Comparison of ENCODE assay signal across 8 cellular contexts in genomic region chr4:1026115-1026514, GRCh38. TPM values are rescaled to one million over a fixed set of nuclear protein-coding genes. Genes with fewer than 3 reads are reported as not detected.
DNase-seq lines count a peak whose midpoint lies in the region; ATAC-seq, FAIRE-seq and TF ChIP-seq lines count a peak whose summit lies in the region.

No MANE protein-coding gene starts in this region.

- DNase-seq in GM18507 (ENCODE audit: extremely low spot score, insufficient read length, low read depth) (peak; percentile 70), HCT116 (ENCODE audit: low read depth, low spot score) (no peak), erythroblast (lab: John Stamatoyannopoulos, UW) (peak; percentile 17 to 25), D721Med (ENCODE audit: insufficient read length, low spot score) (no peak), amygdala (lab: John Stamatoyannopoulos, UW) (no peak), spleen (no peak)
- DNase-seq in stimulated activated naive CD8-positive, alpha-beta T cell treated with anti-CD3 and anti-CD28 coated beads, Interleukin-15, amount 100 ng/mL, for 72 hours, result no peak

- no peak overlapping the region for H3K9ac ChIP-seq in HCT116 (ENCODE audit: low read length)

- no peaks in the 10 kb centered on the region for H3K9me2 ChIP-seq in HCT116 (ENCODE audit: insufficient read depth)

- POLR2A ChIA-PET in HCT116 (lab: Charles Lee), result no interaction called here

- RAD21 ChIA-PET in HCT116 (lab: Charles Lee; ENCODE audit: low non-redundant PET in 1 of 2, low total read pairs in 2 of 2, uncharacterized antibody in 2 of 2, unreplicated experiment in 2 of 2), result no interaction called here

- no peaks in the 10 kb centered on the region for H3K27me3 Mint-ChIP-seq in stimulated activated naive CD8-positive, alpha-beta T cell treated with anti-CD3 and anti-CD28 coated beads, Interleukin-15, amount 100 ng/mL, for 72 hours

- H3K4me3 ChIP-seq in HCT116 (replicated peaks in 1 of 2; ENCODE audit: low read depth in 1 of 2, low read length in 2 of 2) (no peak overlapping the region), spleen (no peak overlapping the region)

- no peaks in the 10 kb centered on the region for H3K27me3 ChIP-seq in HCT116 (ENCODE audit: insufficient read depth, low read length)
- peaks cover 0 to 29% (median 23%) of the 10 kb centered on the region in 7 donors for H3K27me3 ChIP-seq in spleen (replicated peaks in 1 of 7)

- intact Hi-C loops in HCT116 (cut with micrococcal nuclease) (no loop called here), spleen (cut with DNase I; ENCODE audit: low total_unique reads) (no loop called here)

- peaks cover 8% of the 10 kb centered on the region for H3K4me1 Mint-ChIP-seq in stimulated activated naive CD8-positive, alpha-beta T cell treated with anti-CD3 and anti-CD28 coated beads, Interleukin-15, amount 100 ng/mL, for 72 hours

- WGBS in spleen, 5 donors, result 39 to 53% (median 45%) methylated on average over 17 of the region's 17 CpGs

- H2AFZ ChIP-seq in HCT116 (ENCODE audit: low read depth, low read length, poor library complexity, severe bottlenecking), result no peak overlapping the region

- no peaks in the 10 kb centered on the region; the same call in 1 of the 2 replicates for H3K79me2 ChIP-seq in HCT116 (ENCODE audit: insufficient read depth, low read length)

- TF ChIP-seq POLR2A in HCT116 (IDR thresholded peaks at IDR 0.05; ENCODE audit: borderline replicate concordance, extremely low read depth, insufficient read depth, insufficient read length) (no peak), Raji (IDR thresholded peaks at IDR 0.05; ENCODE audit: insufficient read depth, low read depth, low read length) (peak; percentile 42; the same call in 1 of the 2 replicates), erythroblast (IDR thresholded peaks at IDR 0.05; ENCODE audit: low read length) (no peak), spleen (IDR thresholded peaks at IDR 0.05) (no peak)

- no peaks in the 10 kb centered on the region for H4K20me1 ChIP-seq in HCT116 (ENCODE audit: insufficient read depth)

- H3K9me3 Mint-ChIP-seq in stimulated activated naive CD8-positive, alpha-beta T cell treated with anti-CD3 and anti-CD28 coated beads, Interleukin-15, amount 100 ng/mL, for 72 hours, result no peaks in the 10 kb centered on the region

- H3K9me3 ChIP-seq in HCT116 (ENCODE audit: control insufficient read depth in 1 of 2, insufficient read depth in 1 of 2, low read depth in 1 of 2, low read length in 2 of 2) (no peaks in the 10 kb centered on the region), spleen (no peaks in the 10 kb centered on the region)

- ATAC-seq in HCT116, result peak; percentile 69
- ATAC-seq in stimulated activated naive CD8-positive, alpha-beta T cell treated with anti-CD3 and anti-CD28 coated beads, Interleukin-15, amount 100 ng/mL, for 72 hours, result peak; percentile 31

- peak; percentile 86 for FAIRE-seq in GM18507 (lab: Jason Lieb, UNC)
- FAIRE-seq in D721Med (lab: Jason Lieb, UNC), result no peak

- CTCF ChIA-PET in HCT116 (lab: Charles Lee), result no interaction called here

- no peak overlapping the region for H3K4me3 Mint-ChIP-seq in stimulated activated naive CD8-positive, alpha-beta T cell treated with anti-CD3 and anti-CD28 coated beads, Interleukin-15, amount 100 ng/mL, for 72 hours

- H3K27ac Mint-ChIP-seq in stimulated activated naive CD8-positive, alpha-beta T cell treated with anti-CD3 and anti-CD28 coated beads, Interleukin-15, amount 100 ng/mL, for 72 hours, result no peak overlapping the region

- BruUV-seq in HCT116 (replicated peaks; lab: Mats Ljungman, UMichigan), result no TSS peak

- H3K4me2 ChIP-seq in HCT116 (ENCODE audit: low read length), result no peak overlapping the region

- no peak for TF ChIP-seq RAD21 in HCT116 (IDR thresholded peaks at IDR 0.05; ENCODE audit: low read depth)

- H3K27ac ChIP-seq in HCT116 (ENCODE audit: low read depth, low read length), result peak overlapping the region; percentile 32; the same call in 1 of the 2 replicates
- H3K27ac ChIP-seq in spleen, result no peak overlapping the region

- H3K4me1 ChIP-seq in HCT116 (ENCODE audit: control insufficient read depth in 1 of 2, insufficient read depth in 2 of 2, low read length in 2 of 2), result peaks cover 11 to 41% of the 10 kb centered on the region in 2 experiments; a peak in 3 of 4 replicates
- peaks cover 0 to 42% (median 22%) of the 10 kb centered on the region in 6 donors for H3K4me1 ChIP-seq in spleen

- TF ChIP-seq CTCF in HCT116 (IDR thresholded peaks at IDR 0.05 in 2 of 3, conservative IDR thresholded peaks at IDR 0.05 in 1 of 3; ENCODE audit: borderline replicate concordance in 1 of 3, insufficient read depth in 1 of 3, low read depth in 2 of 3, low read length in 2 of 3), result no peak
- no peak for TF ChIP-seq CTCF in D721Med (IDR thresholded peaks at IDR 0.05; ENCODE audit: insufficient read depth, missing control alignments)
- TF ChIP-seq CTCF in spleen (IDR thresholded peaks at IDR 0.05 in 8 of 11, conservative IDR thresholded peaks at IDR 0.05 in 3 of 11), result no peak

- H3K36me3 ChIP-seq in HCT116 (ENCODE audit: control insufficient read depth in 1 of 2, insufficient read depth in 2 of 2, low read length in 2 of 2) (peaks cover 8 to 11% of the 10 kb centered on the region in 2 experiments; a peak in 3 of 4 replicates), spleen (peaks cover 0 to 26% (median 14%) of the 10 kb centered on the region in 6 donors)

TF ChIP-seq in HCT116, 20 proteins besides CTCF, POLR2A, EP300 and RAD21:
- TF ChIP-seq JUND (IDR thresholded peaks at IDR 0.05) (no peak), POLR2AphosphoS5 (IDR thresholded peaks at IDR 0.05; ENCODE audit: low read depth, low read length) (peak; percentile 44), REST (IDR thresholded peaks at IDR 0.05; ENCODE audit: low read depth) (no peak)
TF ChIP-seq in HCT116: peak in this region for 1.

RNA-seq across cellular contexts. Expression of gene FGFRL1, which starts 14.7 kb away (rescaled TPM):
- 91.1 TPM for total RNA-seq in HCT116 (2021; ENCODE audit: unreplicated experiment)
- 75.9 and 100 TPM in 2 replicates for polyA plus RNA-seq in HCT116 (2012)
- total RNA-seq in spleen, result 10 to 100 TPM in 5 of 7 donors, 1 to 10 TPM in 2; 7.9 to 20.6 (median 13.2) TPM
- polyA plus RNA-seq in spleen, result 1 to 10 TPM; 1.4 to 4.6 (median 1.5) TPM

RNA-seq across cellular contexts. Expression of gene SLC26A1, which starts 32.9 kb away (rescaled TPM):
- total RNA-seq in HCT116 (2021; ENCODE audit: unreplicated experiment), result 0.22 TPM
- 4.4 and 5.6 TPM in 2 replicates for polyA plus RNA-seq in HCT116 (2012)
- total RNA-seq in spleen, result under 1 TPM in 6 of 7 donors, not detected in 1; 0.07 to 0.68 (median 0.19) TPM
- under 1 TPM; 0.24 to 0.48 (median 0.30) TPM for polyA plus RNA-seq in spleen

RNA-seq across cellular contexts. Expression of gene IDUA, which starts 39.3 kb away (rescaled TPM):
- total RNA-seq in HCT116 (2021; ENCODE audit: unreplicated experiment) (28.2 TPM), spleen (10 to 100 TPM; 18.3 to 58.3 (median 37.9) TPM)
- polyA plus RNA-seq in HCT116 (2012), result 22.3 and 26.0 TPM in 2 replicates
- polyA plus RNA-seq in spleen, result 10 to 100 TPM; 11.5 to 26.5 (median 19.1) TPM

RNA-seq across cellular contexts. Expression of gene DGKQ, which starts 52.7 kb away (rescaled TPM):
- 22.0 TPM for total RNA-seq in HCT116 (2021; ENCODE audit: unreplicated experiment)
- 17.8 and 20.2 TPM in 2 replicates for polyA plus RNA-seq in HCT116 (2012)
- 10 to 100 TPM; 13.6 to 26.3 (median 17.0) TPM for total RNA-seq in spleen
- polyA plus RNA-seq in spleen, result 10 to 100 TPM in 1 of 3 donors, 1 to 10 TPM in 2; 6.3 to 15.4 (median 9.3) TPM

Comparison
In these comparisons a context has a peak if more than half of its experiments do, and no peak if none do; other contexts are left out.
1. DNase-seq: peak in GM18507 (single experiment) and erythroblast (2 of 2); none in HCT116 (single experiment), stimulated activated naive CD8-positive, alpha-beta T cell treated with anti-CD3 and anti-CD28 coated beads, Interleukin-15, amount 100 ng/mL, for 72 hours (0 of 2), D721Med (single experiment), amygdala (0 of 56) and spleen (single experiment).